ENCODE assay signal across 22 cellular contexts in genomic region chr13:24563087-24563486, GRCh38.
"Had no signal": no experiment of that assay in that cellular context is flagged by ENCODE, and none has a peak within 500 bp of the region (broad histone marks: within the 10 kb centered on the region; RNA-seq: fewer than 3 reads in every experiment).

No MANE protein-coding gene starts in this region.

- H3K27ac ChIP-seq: coronary artery, dorsolateral prefrontal cortex, esophagus squamous epithelium, gastrocnemius medialis, heart right ventricle, left lung, lower lobe of right lung had no signal

- H3K27ac Mint-ChIP-seq: mesothelial cell of epicardium had no signal

- H3K27me3 ChIP-seq: gastrocnemius medialis had no signal

- H3K36me3 ChIP-seq: esophagus squamous epithelium, gastrocnemius medialis, heart right ventricle, left lung, lower lobe of right lung had no signal

- H3K9me3 ChIP-seq: esophagus squamous epithelium, gastrocnemius medialis, heart right ventricle, left lung, lower lobe of right lung, mucosa of descending colon had no signal

- H3K9me3 Mint-ChIP-seq: mesothelial cell of epicardium had no signal

- H3K4me3 Mint-ChIP-seq: mesothelial cell of epicardium, naive B cell had no signal

- DNase-seq: dermis blood vessel endothelial cell; dorsolateral prefrontal cortex; effector CD4-positive, alpha-beta T cell; effector memory CD4-positive, alpha-beta T cell; esophagus squamous epithelium; foreskin fibroblast; foreskin melanocyte; gastrocnemius medialis; glutamatergic neuron; head of caudate nucleus; heart right ventricle; hippocampal formation; left cardiac atrium; left lung; left ventricle myocardium superior; lower lobe of right lung; mesenchymal stem cell; mucosa of descending colon; naive B cell had no signal

- ATAC-seq: esophagus mucosa, gastrocnemius medialis, heart right ventricle, left cardiac atrium, left lung, left ventricle myocardium superior, lower lobe of right lung, mucosa of descending colon had no signal

- H3K4me3 ChIP-seq: coronary artery, dorsolateral prefrontal cortex, esophagus squamous epithelium, gastrocnemius medialis, heart right ventricle, left lung, lower lobe of right lung, mucosa of descending colon had no signal

- H3K36me3 Mint-ChIP-seq: mesothelial cell of epicardium, naive B cell had no signal

- H3K4me1 ChIP-seq: esophagus squamous epithelium, gastrocnemius medialis, heart right ventricle, left lung, lower lobe of right lung had no signal
